Comparison of ENCODE assay signal across 9 cellular contexts in genomic region chr5:119360905-119361605, GRCh38. TPM values are rescaled to one million over a fixed set of nuclear protein-coding genes. Genes with fewer than 3 reads are reported as not detected.
DNase-seq lines count a peak whose midpoint lies in the region; ATAC-seq and TF ChIP-seq lines count a peak whose summit lies in the region.
"Had no signal": no experiment of that assay in that cellular context is flagged by ENCODE, and none has a peak within 500 bp of the region (broad histone marks: within the 10 kb centered on the region; RNA-seq: fewer than 3 reads in every experiment).

No MANE protein-coding gene starts in this region.

- WGBS in esophagus squamous epithelium, 2 donors = 49 to 55% methylated on average over 6 of the region's 6 CpGs

- DNase-seq in RWPE2 (ENCODE audit: low spot score) = peak; percentile 78
- DNase-seq in esophagus squamous epithelium (lab: John Stamatoyannopoulos, UW) = no peak
- no peak for DNase-seq in endothelial cell (ENCODE audit: low spot score)
- no peak for DNase-seq in RKO (ENCODE audit: low spot score)
- DNase-seq: SHP77 treated with DMSO at 0.1 percent for 48 hours had no signal

- H3K4me3 ChIP-seq in RWPE2 (ENCODE audit: severe bottlenecking) = no peak overlapping the region
- H3K4me3 ChIP-seq in esophagus squamous epithelium = no peak overlapping the region
- H3K4me3 ChIP-seq in skeletal muscle satellite cell (ENCODE audit: low read length) = no peak overlapping the region

- H3K4me2 ChIP-seq in skeletal muscle satellite cell (ENCODE audit: low read length) = peak overlapping the region; percentile 49

- no peaks in the 10 kb centered on the region for H3K9me3 Mint-ChIP-seq in endothelial cell (ENCODE audit: unreplicated experiment)
- H3K9me3 Mint-ChIP-seq: nephron had no signal

- ATAC-seq in RWPE2 (ENCODE audit: low read depth) (peak; percentile 79), GM21390 (IDR thresholded peaks at IDR 0.05; ENCODE audit: unreplicated experiment) (no peak)

- H3K36me3 Mint-ChIP-seq in endothelial cell (ENCODE audit: low read depth, unreplicated experiment) = no peaks in the 10 kb centered on the region

- H3K27me3 ChIP-seq in RWPE2 (ENCODE audit: insufficient read depth, poor library complexity, severe bottlenecking) = no peaks in the 10 kb centered on the region
- H3K27me3 ChIP-seq in esophagus squamous epithelium = no peaks in the 10 kb centered on the region
- no peaks in the 10 kb centered on the region for H3K27me3 ChIP-seq in skeletal muscle satellite cell (ENCODE audit: control insufficient read depth, insufficient read depth, low read length)

- peaks cover 55% of the 10 kb centered on the region for H3K4me1 ChIP-seq in RWPE2 (ENCODE audit: insufficient read depth, poor library complexity, severe bottlenecking)
- peaks cover 18 to 100% (median 84%) of the 10 kb centered on the region in 3 donors for H3K4me1 ChIP-seq in esophagus squamous epithelium
- H3K4me1 ChIP-seq in skeletal muscle satellite cell (ENCODE audit: control insufficient read depth, insufficient read depth, low read length) = peaks cover 40% of the 10 kb centered on the region

- H3K9me3 ChIP-seq in RWPE2 (ENCODE audit: severe bottlenecking) = no peaks in the 10 kb centered on the region
- no peaks in the 10 kb centered on the region for H3K9me3 ChIP-seq in esophagus squamous epithelium
- H3K9me3 ChIP-seq in skeletal muscle satellite cell (replicated peaks; ENCODE audit: low read length) = no peaks in the 10 kb centered on the region

- intact Hi-C loops in esophagus squamous epithelium (cut with DNase I) = no loop called here

- H3K27ac ChIP-seq in RWPE2 (ENCODE audit: poor library complexity, severe bottlenecking) = peak overlapping the region; percentile 90
- H3K27ac ChIP-seq in esophagus squamous epithelium = peak overlapping the region; percentile 25 to 89 (median 42)

- no peak overlapping the region for H3K9ac ChIP-seq in skeletal muscle satellite cell (ENCODE audit: low read depth, low read length)

- H3K4me1 Mint-ChIP-seq in endothelial cell (ENCODE audit: unreplicated experiment) = peaks cover 17% of the 10 kb centered on the region

- TF ChIP-seq CTCF in RWPE2 (IDR thresholded peaks at IDR 0.05; ENCODE audit: poor library complexity, severe bottlenecking) = no peak
- no peak for TF ChIP-seq CTCF in esophagus squamous epithelium (IDR thresholded peaks at IDR 0.05)
- TF ChIP-seq CTCF in endothelial cell (IDR thresholded peaks at IDR 0.05; ENCODE audit: unreplicated experiment) = no peak

- H3K4me3 Mint-ChIP-seq in endothelial cell (ENCODE audit: unreplicated experiment) = no peak overlapping the region
- H3K4me3 Mint-ChIP-seq: nephron had no signal

- H3K27me3 Mint-ChIP-seq in endothelial cell (ENCODE audit: unreplicated experiment) = peaks cover 10% of the 10 kb centered on the region

- H3K36me3 ChIP-seq in RWPE2 (ENCODE audit: low read depth) (no peaks in the 10 kb centered on the region), esophagus squamous epithelium (no peaks in the 10 kb centered on the region), skeletal muscle satellite cell (ENCODE audit: insufficient read depth, low read length) (no peaks in the 10 kb centered on the region)

- TF ChIP-seq POLR2A in GM18951 (IDR thresholded peaks at IDR 0.05; ENCODE audit: extremely low read depth, insufficient read depth, insufficient read length) (peak; percentile 1), esophagus squamous epithelium (IDR thresholded peaks at IDR 0.05) (no peak)

- H3K27ac Mint-ChIP-seq in endothelial cell (ENCODE audit: unreplicated experiment) = no peak overlapping the region

- in situ Hi-C loops in GM18951 (cut with MboI; ENCODE audit: low sequenced_read_pairs, unreplicated experiment) = no loop called here

RNA-seq across cellular contexts. Expression of gene TNFAIP8, which starts 5.2 kb away (rescaled TPM):
- total RNA-seq in esophagus squamous epithelium (10 to 100 TPM; 19.5 to 44.6 (median 34.9) TPM), endothelial cell (ENCODE audit: unreplicated experiment) (7.9 TPM)
- total RNA-seq in skeletal muscle satellite cell (2012; rRNA removed) = 20.5 and 25.1 TPM in 2 replicates
